ENCODE assay signal across 1 cellular context in the genomic region with DNA sequence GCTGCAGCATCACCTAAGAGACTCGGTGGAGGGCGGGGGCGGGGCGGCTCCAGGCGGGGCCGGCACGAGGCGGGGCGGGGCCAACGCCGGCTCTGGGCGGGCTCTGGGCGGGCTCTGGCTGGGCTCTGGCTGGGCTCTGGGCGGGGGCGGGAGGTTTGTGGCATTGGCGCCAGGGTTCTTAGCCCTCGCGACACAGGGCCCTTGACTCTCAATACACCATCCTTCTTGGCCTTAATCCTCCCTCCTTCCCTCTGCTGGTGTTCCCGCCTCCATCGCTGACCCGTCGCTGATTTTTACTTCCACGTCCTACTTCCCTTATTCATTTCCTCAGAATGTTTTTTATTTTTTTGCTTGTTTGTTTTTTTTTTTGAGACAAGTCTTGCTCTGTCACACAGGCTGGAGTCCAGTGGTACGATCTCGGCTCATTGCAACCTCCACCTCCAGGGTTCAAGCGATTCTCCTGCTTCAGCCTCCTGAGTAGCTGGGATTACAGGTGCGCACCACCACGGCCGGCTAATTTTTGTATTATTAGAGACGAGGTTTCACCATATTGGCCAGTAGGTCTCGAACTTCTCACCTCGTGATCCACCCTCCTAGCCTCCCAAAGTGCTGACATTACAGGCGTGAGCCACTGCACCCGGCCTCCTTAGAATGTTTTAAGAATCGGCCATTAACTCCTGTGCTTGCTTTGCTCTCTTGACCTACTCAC.
A peak's percentile ranks its signal among the peaks of the same experiment; 100 is the strongest.
TF ChIP-seq lines count a peak whose summit lies in the region.

A gene with protein sequence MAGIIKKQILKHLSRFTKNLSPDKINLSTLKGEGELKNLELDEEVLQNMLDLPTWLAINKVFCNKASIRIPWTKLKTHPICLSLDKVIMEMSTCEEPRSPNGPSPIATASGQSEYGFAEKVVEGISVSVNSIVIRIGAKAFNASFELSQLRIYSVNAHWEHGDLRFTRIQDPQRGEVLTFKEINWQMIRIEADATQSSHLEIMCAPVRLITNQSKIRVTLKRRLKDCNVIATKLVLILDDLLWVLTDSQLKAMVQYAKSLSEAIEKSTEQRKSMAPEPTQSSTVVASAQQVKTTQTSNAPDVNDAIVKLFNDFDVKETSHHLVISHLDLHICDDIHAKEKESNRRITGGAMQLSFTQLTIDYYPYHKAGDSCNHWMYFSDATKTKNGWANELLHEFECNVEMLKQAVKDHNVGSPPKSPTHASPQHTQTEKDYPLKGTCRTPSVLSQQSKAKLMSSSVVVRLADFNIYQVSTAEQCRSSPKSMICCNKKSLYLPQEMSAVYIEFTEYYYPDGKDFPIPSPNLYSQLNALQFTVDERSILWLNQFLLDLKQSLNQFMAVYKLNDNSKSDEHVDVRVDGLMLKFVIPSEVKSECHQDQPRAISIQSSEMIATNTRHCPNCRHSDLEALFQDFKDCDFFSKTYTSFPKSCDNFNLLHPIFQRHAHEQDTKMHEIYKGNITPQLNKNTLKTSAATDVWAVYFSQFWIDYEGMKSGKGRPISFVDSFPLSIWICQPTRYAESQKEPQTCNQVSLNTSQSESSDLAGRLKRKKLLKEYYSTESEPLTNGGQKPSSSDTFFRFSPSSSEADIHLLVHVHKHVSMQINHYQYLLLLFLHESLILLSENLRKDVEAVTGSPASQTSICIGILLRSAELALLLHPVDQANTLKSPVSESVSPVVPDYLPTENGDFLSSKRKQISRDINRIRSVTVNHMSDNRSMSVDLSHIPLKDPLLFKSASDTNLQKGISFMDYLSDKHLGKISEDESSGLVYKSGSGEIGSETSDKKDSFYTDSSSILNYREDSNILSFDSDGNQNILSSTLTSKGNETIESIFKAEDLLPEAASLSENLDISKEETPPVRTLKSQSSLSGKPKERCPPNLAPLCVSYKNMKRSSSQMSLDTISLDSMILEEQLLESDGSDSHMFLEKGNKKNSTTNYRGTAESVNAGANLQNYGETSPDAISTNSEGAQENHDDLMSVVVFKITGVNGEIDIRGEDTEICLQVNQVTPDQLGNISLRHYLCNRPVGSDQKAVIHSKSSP (N-terminal part only) (minus strand): TSS at position 24 of the 709 bp plus-strand sequence. CDS start 239 bp downstream, outside the sequence.

TF ChIP-seq in K562, 482 proteins besides CTCF, POLR2A, EP300 and RAD21 (continued from another document and continues in another):
- TF ChIP-seq STAG1 (CRISPR knock-in tag; IDR thresholded peaks at IDR 0.05; ENCODE audit: borderline replicate concordance) (no peak), DPF2 (IDR thresholded peaks at IDR 0.05) (peak; percentile 60; the same call in 1 of the 2 replicates), ATF7 (IDR thresholded peaks at IDR 0.05) (no peak), CC2D1A (IDR thresholded peaks at IDR 0.05) (0 out of 2 replicates have a peak, but pooled peaks have one; percentile 36), FOXK2 (conservative IDR thresholded peaks at IDR 0.05 in 1 of 2, IDR thresholded peaks at IDR 0.05 in 1 of 2; ENCODE audit: low read depth in 2 of 2) (peak; percentile 35 to 52; a peak in 1 of 4 replicates), ZNF639 (CRISPR knock-in tag; conservative IDR thresholded peaks at IDR 0.05 in 1 of 2, IDR thresholded peaks at IDR 0.05 in 1 of 2) (no peak), IRF9 (tag; IDR thresholded peaks at IDR 0.05) (no peak), RFX7 (CRISPR knock-in tag; IDR thresholded peaks at IDR 0.05) (no peak), IRF2 (CRISPR knock-in tag; IDR thresholded peaks at IDR 0.05) (no peak), KLF16 (IDR thresholded peaks at IDR 0.05) (no peak), ZNF121 (CRISPR knock-in tag; conservative IDR thresholded peaks at IDR 0.05) (no peak), TBP (optimal IDR thresholded peaks at IDR 0.05; ENCODE audit: low read depth, low read length) (peak; percentile 30), ATF6 (CRISPR knock-in tag; IDR thresholded peaks at IDR 0.05) (no peak), KLF13 (tag; IDR thresholded peaks at IDR 0.05; ENCODE audit: borderline replicate concordance, low read depth) (no peak), KDM2B (CRISPR knock-in tag; IDR thresholded peaks at IDR 0.05) (no peak), POLR2AphosphoS5 (IDR thresholded peaks at IDR 0.05; ENCODE audit: control insufficient read depth, insufficient read depth, low read depth, low read length) (0 out of 2 replicates have a peak, but pooled peaks have one; percentile 22), SUPT5H (IDR thresholded peaks at IDR 0.05) (peak; percentile 73; the same call in 1 of the 2 replicates), RAD51 (IDR thresholded peaks at IDR 0.05; ENCODE audit: borderline replicate concordance, low read depth) (no peak), BRF1 (IDR thresholded peaks at IDR 0.05; ENCODE audit: borderline replicate concordance, extremely low read depth, insufficient read length) (no peak), EZH2 (IDR thresholded peaks at IDR 0.05; ENCODE audit: borderline replicate concordance, low read depth, low read length) (no peak), ZNF407 (IDR thresholded peaks at IDR 0.05; ENCODE audit: low read depth) (0 out of 2 replicates have a peak, but pooled peaks have one; percentile 36), CEBPB (tag; IDR thresholded peaks at IDR 0.05) (no peak), ZNF263 (CRISPR knock-in tag; IDR thresholded peaks at IDR 0.05; ENCODE audit: borderline replicate concordance) (no peak), EP400 (IDR thresholded peaks at IDR 0.05) (0 out of 2 replicates have a peak, but pooled peaks have one; percentile 13), DIDO1 (tag; IDR thresholded peaks at IDR 0.05; ENCODE audit: low read depth) (no peak), CREB1 (IDR thresholded peaks at IDR 0.05) (no peak), CREB1 (CRISPR knock-in tag; IDR thresholded peaks at IDR 0.05) (0 out of 2 replicates have a peak, but pooled peaks have one; percentile 8)
- TF ChIP-seq, protein P1, sequence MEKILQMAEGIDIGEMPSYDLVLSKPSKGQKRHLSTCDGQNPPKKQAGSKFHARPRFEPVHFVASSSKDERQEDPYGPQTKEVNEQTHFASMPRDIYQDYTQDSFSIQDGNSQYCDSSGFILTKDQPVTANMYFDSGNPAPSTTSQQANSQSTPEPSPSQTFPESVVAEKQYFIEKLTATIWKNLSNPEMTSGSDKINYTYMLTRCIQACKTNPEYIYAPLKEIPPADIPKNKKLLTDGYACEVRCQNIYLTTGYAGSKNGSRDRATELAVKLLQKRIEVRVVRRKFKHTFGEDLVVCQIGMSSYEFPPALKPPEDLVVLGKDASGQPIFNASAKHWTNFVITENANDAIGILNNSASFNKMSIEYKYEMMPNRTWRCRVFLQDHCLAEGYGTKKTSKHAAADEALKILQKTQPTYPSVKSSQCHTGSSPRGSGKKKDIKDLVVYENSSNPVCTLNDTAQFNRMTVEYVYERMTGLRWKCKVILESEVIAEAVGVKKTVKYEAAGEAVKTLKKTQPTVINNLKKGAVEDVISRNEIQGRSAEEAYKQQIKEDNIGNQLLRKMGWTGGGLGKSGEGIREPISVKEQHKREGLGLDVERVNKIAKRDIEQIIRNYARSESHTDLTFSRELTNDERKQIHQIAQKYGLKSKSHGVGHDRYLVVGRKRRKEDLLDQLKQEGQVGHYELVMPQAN (IDR thresholded peaks at IDR 0.05; ENCODE audit: borderline replicate concordance), result no peak
- TF ChIP-seq, protein P2, sequence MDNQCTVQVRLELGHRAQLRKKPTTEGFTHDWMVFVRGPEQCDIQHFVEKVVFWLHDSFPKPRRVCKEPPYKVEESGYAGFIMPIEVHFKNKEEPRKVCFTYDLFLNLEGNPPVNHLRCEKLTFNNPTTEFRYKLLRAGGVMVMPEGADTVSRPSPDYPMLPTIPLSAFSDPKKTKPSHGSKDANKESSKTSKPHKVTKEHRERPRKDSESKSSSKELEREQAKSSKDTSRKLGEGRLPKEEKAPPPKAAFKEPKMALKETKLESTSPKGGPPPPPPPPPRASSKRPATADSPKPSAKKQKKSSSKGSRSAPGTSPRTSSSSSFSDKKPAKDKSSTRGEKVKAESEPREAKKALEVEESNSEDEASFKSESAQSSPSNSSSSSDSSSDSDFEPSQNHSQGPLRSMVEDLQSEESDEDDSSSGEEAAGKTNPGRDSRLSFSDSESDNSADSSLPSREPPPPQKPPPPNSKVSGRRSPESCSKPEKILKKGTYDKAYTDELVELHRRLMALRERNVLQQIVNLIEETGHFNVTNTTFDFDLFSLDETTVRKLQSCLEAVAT (IDR thresholded peaks at IDR 0.05), result 0 out of 4 replicates have a peak, but pooled peaks of 1 of the 2 experiments have one; percentile 7
- TF ChIP-seq, protein P3, sequence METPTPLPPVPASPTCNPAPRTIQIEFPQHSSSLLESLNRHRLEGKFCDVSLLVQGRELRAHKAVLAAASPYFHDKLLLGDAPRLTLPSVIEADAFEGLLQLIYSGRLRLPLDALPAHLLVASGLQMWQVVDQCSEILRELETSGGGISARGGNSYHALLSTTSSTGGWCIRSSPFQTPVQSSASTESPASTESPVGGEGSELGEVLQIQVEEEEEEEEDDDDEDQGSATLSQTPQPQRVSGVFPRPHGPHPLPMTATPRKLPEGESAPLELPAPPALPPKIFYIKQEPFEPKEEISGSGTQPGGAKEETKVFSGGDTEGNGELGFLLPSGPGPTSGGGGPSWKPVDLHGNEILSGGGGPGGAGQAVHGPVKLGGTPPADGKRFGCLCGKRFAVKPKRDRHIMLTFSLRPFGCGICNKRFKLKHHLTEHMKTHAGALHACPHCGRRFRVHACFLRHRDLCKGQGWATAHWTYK (CRISPR knock-in tag; IDR thresholded peaks at IDR 0.05), result no peak
